Comparison of ENCODE assay signal across 11 cellular contexts in the genomic region with DNA sequence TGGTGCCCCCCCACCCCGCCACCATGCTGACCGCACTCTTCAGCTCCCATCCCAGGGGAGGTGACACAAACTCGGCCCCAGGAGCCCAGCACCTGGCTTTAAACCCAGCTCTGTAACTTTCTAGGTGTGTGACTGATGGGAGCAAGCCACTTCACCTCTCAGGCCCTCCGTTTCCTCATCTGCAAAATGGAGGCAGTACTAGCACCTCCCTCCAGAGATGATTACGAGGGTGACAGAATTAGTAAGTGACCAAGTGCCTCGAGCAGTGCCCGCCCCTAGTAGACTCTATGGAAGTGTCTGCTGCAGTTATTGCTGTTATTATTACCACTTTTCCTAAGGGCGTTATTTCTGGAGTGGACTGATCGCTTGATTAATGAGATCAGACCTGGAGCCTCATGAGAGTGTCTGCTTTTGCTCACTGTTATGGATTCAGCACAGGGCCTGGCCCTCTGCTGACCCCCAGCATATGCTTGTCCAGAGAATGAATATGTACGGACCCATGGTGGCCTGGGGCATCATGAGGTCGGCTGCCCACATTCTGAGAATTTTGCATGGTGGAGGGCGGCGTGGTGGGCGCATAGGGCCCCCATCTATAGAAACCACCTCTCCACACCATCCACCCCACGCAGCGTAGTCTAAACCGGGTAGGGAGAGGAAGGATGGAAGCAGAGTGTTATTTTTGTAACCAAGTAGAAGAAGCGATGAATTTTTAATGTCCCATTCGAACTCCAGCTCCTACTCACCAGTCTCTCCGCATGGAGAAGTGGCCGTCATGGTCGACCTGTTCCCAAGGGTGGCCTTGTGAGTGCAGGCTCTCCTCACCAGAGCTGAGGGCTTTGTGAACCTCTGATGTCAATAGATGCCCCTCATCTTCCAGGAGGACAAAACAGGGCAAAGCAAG. TPM values are rescaled to one million over a fixed set of nuclear protein-coding genes. Genes with fewer than 3 reads are reported as not detected.
DNase-seq lines count a peak whose midpoint lies in the region; ATAC-seq and TF ChIP-seq lines count a peak whose summit lies in the region.
"Had no signal": no experiment of that assay in that cellular context is flagged by ENCODE, and none has a peak within 500 bp of the region (broad histone marks: within the 10 kb centered on the region; RNA-seq: fewer than 3 reads in every experiment).

No MANE protein-coding gene starts in this region.

- H3K9ac ChIP-seq in endodermal cell (ENCODE audit: extremely low read depth, low read length, poor library complexity, severe bottlenecking) (no peak overlapping the region), neural progenitor cell (no peak overlapping the region)
- H3K9ac ChIP-seq: KMS-11 had no signal

- peaks cover 84% of the 10 kb centered on the region for H3K79me2 ChIP-seq in neural progenitor cell (ENCODE audit: low read depth)

- TF ChIP-seq POLR2A in GM18505 (IDR thresholded peaks at IDR 0.05; ENCODE audit: borderline replicate concordance, extremely low read depth, insufficient read depth, insufficient read length), result no peak

- no peak overlapping the region for H3K4me3 ChIP-seq in cardiac muscle cell
- no peak overlapping the region for H3K4me3 ChIP-seq in endodermal cell (ENCODE audit: low read length)
- no peak overlapping the region for H3K4me3 ChIP-seq in neural progenitor cell
- H3K4me3 ChIP-seq in aorta (ENCODE audit: low read length in 2 of 2), result no peak overlapping the region

- ATAC-seq in left cardiac atrium, result no peak
- ATAC-seq in aorta (ENCODE audit: low FRiP score), result no peak
- ATAC-seq in GM18505 (IDR thresholded peaks at IDR 0.05; ENCODE audit: unreplicated experiment), result no peak
- ATAC-seq in left lobe of liver, result no peak

- H3F3A ChIP-seq in neural progenitor cell (ENCODE audit: low read depth), result peaks cover 30% of the 10 kb centered on the region

- H3K36me3 ChIP-seq in cardiac muscle cell, result peaks cover 5% of the 10 kb centered on the region
- peaks cover 53% of the 10 kb centered on the region for H3K36me3 ChIP-seq in endodermal cell (ENCODE audit: control insufficient read depth, insufficient read depth, low read length)
- no peaks in the 10 kb centered on the region for H3K36me3 ChIP-seq in neural progenitor cell
- H3K36me3 ChIP-seq in aorta (ENCODE audit: control insufficient read depth in 1 of 2, insufficient read depth in 2 of 2, low read length in 1 of 2), result peaks cover 0 to 6% of the 10 kb centered on the region in 2 donors

- H3K27me3 Mint-ChIP-seq in endodermal cell (ENCODE audit: insufficient read depth) (no peaks in the 10 kb centered on the region), neural progenitor cell (ENCODE audit: insufficient read depth, low read depth) (peaks cover 6% of the 10 kb centered on the region)

- H3K4me2 ChIP-seq in neural progenitor cell, result no peak overlapping the region
- H3K4me2 ChIP-seq: KMS-11 had no signal

- H3K9me3 ChIP-seq in cardiac muscle cell (ENCODE audit: low read depth), result no peaks in the 10 kb centered on the region
- H3K9me3 ChIP-seq in endodermal cell (ENCODE audit: control insufficient read depth, low read length), result no peaks in the 10 kb centered on the region
- no peaks in the 10 kb centered on the region for H3K9me3 ChIP-seq in neural progenitor cell (ENCODE audit: low read depth)
- no peaks in the 10 kb centered on the region for H3K9me3 ChIP-seq in aorta (ENCODE audit: control insufficient read depth, low read length)

- H3K4me1 ChIP-seq in cardiac muscle cell (ENCODE audit: low read depth) (peaks cover 27% of the 10 kb centered on the region), endodermal cell (ENCODE audit: control insufficient read depth, insufficient read depth, low read length) (peaks cover 10% of the 10 kb centered on the region), neural progenitor cell (peaks cover 46% of the 10 kb centered on the region), aorta (ENCODE audit: control insufficient read depth in 1 of 2, insufficient read depth in 2 of 2, low read length in 2 of 2) (peaks cover 0 to 3% of the 10 kb centered on the region in 2 donors)

- peak overlapping the region; percentile 63 for H3K27ac ChIP-seq in cardiac muscle cell
- H3K27ac ChIP-seq in endodermal cell (ENCODE audit: low read depth, low read length), result peak overlapping the region; percentile 50
- no peak overlapping the region for H3K27ac ChIP-seq in neural progenitor cell
- H3K27ac ChIP-seq in aorta (ENCODE audit: low read depth in 1 of 2, low read length in 2 of 2), result peak overlapping the region; percentile 43 to 86
- H3K27ac ChIP-seq: KMS-11 had no signal

- no peak overlapping the region for H2AFZ ChIP-seq in neural progenitor cell (replicated peaks)

- H3K27me3 ChIP-seq in cardiac muscle cell (no peaks in the 10 kb centered on the region), endodermal cell (ENCODE audit: control insufficient read depth, insufficient read depth, low read length, poor library complexity, severe bottlenecking) (no peaks in the 10 kb centered on the region), neural progenitor cell (no peaks in the 10 kb centered on the region), aorta (ENCODE audit: control insufficient read depth in 1 of 2, insufficient read depth in 2 of 2, low read length in 1 of 2) (no peaks in the 10 kb centered on the region)

- WGBS in endodermal cell (ENCODE audit: insufficient coverage in 1 of 2, insufficient read length in 1 of 2), 2 experiments, result 92 to 96% methylated on average over 14 to 22 of the region's 22 CpGs
- WGBS in aorta, 2 donors, result 58 to 63% methylated on average over 22 of the region's 22 CpGs

- DNase-seq in cardiac muscle cell (ENCODE audit: low read depth in 1 of 2, low spot score in 1 of 2) (no peak), left cardiac atrium (no peak), endodermal cell (no peak), neural progenitor cell (ENCODE audit: low spot score) (no peak), aorta (no peak), left lobe of liver (ENCODE audit: low spot score) (no peak), ureter (ENCODE audit: low spot score) (no peak)
- DNase-seq: islet precursor cell, NCI-H526 had no signal

- peaks cover 33% of the 10 kb centered on the region for H3K4me1 Mint-ChIP-seq in endodermal cell
- H3K4me1 Mint-ChIP-seq in neural progenitor cell, result peaks cover 73% of the 10 kb centered on the region

- peaks cover 29% of the 10 kb centered on the region for H3K36me3 Mint-ChIP-seq in endodermal cell (ENCODE audit: low read depth)
- peaks cover 7% of the 10 kb centered on the region for H3K36me3 Mint-ChIP-seq in neural progenitor cell

- intact Hi-C loops in left cardiac atrium (cut with DNase I), result no loop called here
- intact Hi-C loops in aorta (cut with DNase I), result no loop called here

- H3K27ac Mint-ChIP-seq in endodermal cell (peak overlapping the region; percentile 58), neural progenitor cell (peak overlapping the region; percentile 78)

- H3K9me3 Mint-ChIP-seq in endodermal cell (no peaks in the 10 kb centered on the region), neural progenitor cell (no peaks in the 10 kb centered on the region)

- H4K20me1 ChIP-seq in neural progenitor cell (ENCODE audit: low read depth), result peaks cover 76% of the 10 kb centered on the region

- no peak for TF ChIP-seq CTCF in cardiac muscle cell (IDR thresholded peaks at IDR 0.05; ENCODE audit: low read depth, low read length)
- no peak for TF ChIP-seq CTCF in endodermal cell (conservative IDR thresholded peaks at IDR 0.05)
- no peak for TF ChIP-seq CTCF in neural progenitor cell (IDR thresholded peaks at IDR 0.05)

- H3K4me3 Mint-ChIP-seq in endodermal cell (no peak overlapping the region), neural progenitor cell (peak overlapping the region; percentile 57)

RNA-seq across cellular contexts. Expression of a gene that starts 48.2 kb away (rescaled TPM):
- total RNA-seq in cardiac muscle cell (1.6 and 10.9 TPM in 2 replicates), left cardiac atrium (under 1 TPM; 0.77 to 0.81 TPM), endodermal cell (10 to 100 TPM; 14.5 to 83.0 TPM), neural progenitor cell (ENCODE audit: low replicate concordance) (1.0 and 4.9 TPM in 2 replicates), aorta (1 to 10 TPM; 1.9 to 2.8 TPM), left lobe of liver (30.9 TPM), ureter (27.6 TPM)
- polyA plus RNA-seq in cardiac muscle cell (1.3 and 3.4 TPM in 2 replicates), aorta (1 to 10 TPM; 1.0 to 4.5 TPM)
- 9.1 TPM for polyA plus RNA-seq in endodermal cell (2013, experiment 1 of 2)
- 8.0 TPM for polyA plus RNA-seq in endodermal cell (2013, experiment 2 of 2)

RNA-seq across cellular contexts. Expression of a gene that starts 48.6 kb away (rescaled TPM):
- total RNA-seq in cardiac muscle cell (391 and 465 TPM in 2 replicates), left cardiac atrium (100 to 1,000 TPM; 160 to 333 TPM), endodermal cell (100 to 1,000 TPM; 378 to 437 TPM), neural progenitor cell (ENCODE audit: low replicate concordance) (127 and 233 TPM in 2 replicates), aorta (1,000 to 10,000 TPM in 1 of 2 donors, 100 to 1,000 TPM in 1; 794 to 1,985 TPM), left lobe of liver (156 TPM), ureter (656 TPM)
- polyA plus RNA-seq in cardiac muscle cell (70.2 and 77.4 TPM in 2 replicates), aorta (100 to 1,000 TPM; 111 to 163 TPM)
- polyA plus RNA-seq in endodermal cell (2013, experiment 1 of 2), result 322 TPM
- 298 TPM for polyA plus RNA-seq in endodermal cell (2013, experiment 2 of 2)
